ENCODE assay signal across 1 cellular context in genomic region chr17:28773736-28774135, GRCh38.
TF ChIP-seq lines count a peak whose summit lies in the region.

No MANE protein-coding gene starts in this region.

TF ChIP-seq in GM23338, 12 proteins besides CTCF, POLR2A, EP300 and RAD21:
- no peak for TF ChIP-seq ZNF331 (CRISPR knock-in tag; IDR thresholded peaks at IDR 0.05; ENCODE audit: low read depth)
- no peak for TF ChIP-seq NANOG (IDR thresholded peaks at IDR 0.05; ENCODE audit: borderline replicate concordance)
- no peak for TF ChIP-seq EZH2 (IDR thresholded peaks at IDR 0.05; ENCODE audit: low read depth, unreplicated experiment)
- TF ChIP-seq REST (IDR thresholded peaks at IDR 0.05; ENCODE audit: unreplicated experiment), result no peak
- TF ChIP-seq POLR2AphosphoS5 (IDR thresholded peaks at IDR 0.05; ENCODE audit: low read depth), result no peak
TF ChIP-seq in GM23338: peak in this region for 0.
